24 cellular contexts compared by ENCODE assay signal in the genomic region with DNA sequence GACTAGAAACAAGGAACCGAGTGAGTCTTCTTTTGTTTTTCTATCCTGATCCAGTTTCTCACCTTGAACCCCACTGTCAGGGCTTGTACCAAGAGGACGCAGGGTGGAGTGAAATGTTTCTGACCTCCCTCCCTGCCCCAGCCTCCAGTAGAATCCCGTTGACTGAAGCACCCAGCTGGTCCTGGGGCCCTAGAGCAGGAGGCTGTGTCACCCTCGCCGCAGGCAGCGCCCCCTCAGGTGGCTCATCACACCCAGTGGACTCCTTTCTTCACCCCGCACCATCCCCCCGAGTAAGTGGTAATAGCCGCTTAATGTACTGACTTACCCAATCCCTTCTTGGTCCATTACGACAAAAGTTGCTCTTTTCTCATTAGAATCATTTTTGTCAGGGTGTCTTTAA. TPM values are rescaled to one million over a fixed set of nuclear protein-coding genes. Genes with fewer than 3 reads are reported as not detected.
DNase-seq lines count a peak whose midpoint lies in the region; ATAC-seq and TF ChIP-seq lines count a peak whose summit lies in the region.
"Had no signal": no experiment of that assay in that cellular context is flagged by ENCODE, and none has a peak within 500 bp of the region (broad histone marks: within the 10 kb centered on the region; RNA-seq: fewer than 3 reads in every experiment).

No MANE protein-coding gene starts in this region.

- no peaks in the 10 kb centered on the region for H3K9me3 Mint-ChIP-seq in activated CD8-positive, alpha-beta T cell treated with anti-CD3 and anti-CD28 coated beads, Interleukin-2, amount 10 ng/mL, durations not matched to agents 7 days and 5 days (ENCODE audit: insufficient read depth)
- no peaks in the 10 kb centered on the region for H3K9me3 Mint-ChIP-seq in activated CD8-positive, alpha-beta T cell treated with anti-CD3 and anti-CD28 coated beads for 36 hours
- H3K9me3 Mint-ChIP-seq in central memory CD8-positive, alpha-beta T cell: no peaks in the 10 kb centered on the region
- no peaks in the 10 kb centered on the region for H3K9me3 Mint-ChIP-seq in nephron progenitor cell
- H3K9me3 Mint-ChIP-seq: activated naive CD4-positive, alpha-beta T cell treated with anti-CD3 and anti-CD28 coated beads for 36 hours; activated T-cell treated with anti-CD3 and anti-CD28 coated beads, Interleukin-2, amount 50 U/mL, for 72 hours; memory B cell; T-helper 1 cell treated with Interleukin-12 subunit alpha and Interleukin-12 subunit beta and Interleukin-4 antibody, amounts not matched to agents 30 μg/mL and 1 μg/mL, for 36 hours had no signal

- peaks cover 12% of the 10 kb centered on the region for H3K36me3 Mint-ChIP-seq in activated CD8-positive, alpha-beta T cell treated with anti-CD3 and anti-CD28 coated beads, Interleukin-2, amount 10 ng/mL, durations not matched to agents 7 days and 5 days (ENCODE audit: low read depth)
- no peaks in the 10 kb centered on the region for H3K36me3 Mint-ChIP-seq in activated CD8-positive, alpha-beta T cell treated with anti-CD3 and anti-CD28 coated beads for 36 hours (ENCODE audit: low read depth)
- peaks cover 18% of the 10 kb centered on the region for H3K36me3 Mint-ChIP-seq in central memory CD8-positive, alpha-beta T cell (ENCODE audit: insufficient read depth)
- H3K36me3 Mint-ChIP-seq in nephron progenitor cell (ENCODE audit: low read depth): no peaks in the 10 kb centered on the region
- H3K36me3 Mint-ChIP-seq: memory B cell had no signal

- no peak overlapping the region for H3K4me3 Mint-ChIP-seq in activated CD8-positive, alpha-beta T cell treated with anti-CD3 and anti-CD28 coated beads, Interleukin-2, amount 10 ng/mL, durations not matched to agents 7 days and 5 days
- H3K4me3 Mint-ChIP-seq in activated CD8-positive, alpha-beta T cell treated with anti-CD3 and anti-CD28 coated beads for 36 hours: no peak overlapping the region
- no peak overlapping the region for H3K4me3 Mint-ChIP-seq in central memory CD8-positive, alpha-beta T cell
- no peak overlapping the region for H3K4me3 Mint-ChIP-seq in nephron progenitor cell
- H3K4me3 Mint-ChIP-seq: activated naive CD4-positive, alpha-beta T cell treated with anti-CD3 and anti-CD28 coated beads for 36 hours; activated T-cell treated with anti-CD3 and anti-CD28 coated beads, Interleukin-2, amount 50 U/mL, for 72 hours; B cell; memory B cell; T-helper 1 cell treated with Interleukin-12 subunit alpha and Interleukin-12 subunit beta and Interleukin-4 antibody, amounts not matched to agents 30 μg/mL and 1 μg/mL, for 36 hours had no signal

- peak; percentile 16 for DNase-seq in activated CD8-positive, alpha-beta T cell treated with anti-CD3 and anti-CD28 coated beads, Interleukin-2, amount 10 ng/mL, durations not matched to agents 7 days and 5 days
- DNase-seq in activated CD8-positive, alpha-beta T cell treated with anti-CD3 and anti-CD28 coated beads for 36 hours: no peak
- no peak for DNase-seq in central memory CD8-positive, alpha-beta T cell (ENCODE audit: low spot score in 2 of 2)
- DNase-seq in nephron progenitor cell: no peak
- no peak for DNase-seq in activated T-cell treated with anti-CD3 and anti-CD28 coated beads, Interleukin-2, amount 50 U/mL, for 1 hour
- no peak for DNase-seq in NCI-H748 (lab: John Stamatoyannopoulos, UW; ENCODE audit: unreplicated experiment)
- DNase-seq in stimulated activated CD4-positive, alpha-beta T cell treated with anti-CD3 and anti-CD28 coated beads, Interleukin-2, amount 100 ng/mL, for 48 hours: no peak
- DNase-seq: activated naive CD4-positive, alpha-beta T cell treated with anti-CD3 and anti-CD28 coated beads for 36 hours; activated T-cell treated with anti-CD3 and anti-CD28 coated beads, Interleukin-2, amount 50 U/mL, for 72 hours; foreskin fibroblast; GOT3; heart left ventricle; left cardiac atrium; NCI-H1092; NCI-H1694 treated with DMSO at 0.1 percent for 48 hours; NCI-H526 treated with DMSO at 0.1 percent for 48 hours; stimulated activated CD4-positive, alpha-beta T cell treated with anti-CD3 and anti-CD28 coated beads, Interleukin-4, amount 100 ng/mL, for 4 hours; stimulated activated naive CD4-positive, alpha-beta T cell; testis had no signal

- intact Hi-C loops in activated CD8-positive, alpha-beta T cell treated with anti-CD3 and anti-CD28 coated beads for 36 hours (cut with micrococcal nuclease): no loop called here

- TF ChIP-seq CTCF in activated CD8-positive, alpha-beta T cell treated with anti-CD3 and anti-CD28 coated beads for 36 hours (IDR thresholded peaks at IDR 0.05): no peak
- no peak for TF ChIP-seq CTCF in nephron progenitor cell (IDR thresholded peaks at IDR 0.05)

- H3K27ac Mint-ChIP-seq in activated CD8-positive, alpha-beta T cell treated with anti-CD3 and anti-CD28 coated beads, Interleukin-2, amount 10 ng/mL, durations not matched to agents 7 days and 5 days: peak overlapping the region; percentile 31
- no peak overlapping the region for H3K27ac Mint-ChIP-seq in activated CD8-positive, alpha-beta T cell treated with anti-CD3 and anti-CD28 coated beads for 36 hours
- H3K27ac Mint-ChIP-seq in central memory CD8-positive, alpha-beta T cell (ENCODE audit: low read depth): peak overlapping the region; percentile 13
- H3K27ac Mint-ChIP-seq in nephron progenitor cell: peak overlapping the region; percentile 57
- H3K27ac Mint-ChIP-seq: activated naive CD4-positive, alpha-beta T cell treated with anti-CD3 and anti-CD28 coated beads for 36 hours; activated T-cell treated with anti-CD3 and anti-CD28 coated beads, Interleukin-2, amount 50 U/mL, for 72 hours; B cell; memory B cell; T-helper 1 cell treated with Interleukin-12 subunit alpha and Interleukin-12 subunit beta and Interleukin-4 antibody, amounts not matched to agents 30 μg/mL and 1 μg/mL, for 36 hours had no signal

- CTCF ChIA-PET in activated CD8-positive, alpha-beta T cell treated with anti-CD3 and anti-CD28 coated beads, Interleukin-2, amount 10 ng/mL, durations not matched to agents 7 days and 5 days (lab: Charles Lee): no interaction called here
- CTCF ChIA-PET in activated CD8-positive, alpha-beta T cell treated with anti-CD3 and anti-CD28 coated beads for 36 hours (lab: Charles Lee): interaction anchor here (1.2 to 1.7 kb wide), 3 partner anchors 16 to 111 kb away, joined by 3 read pairs; no protein-coding TSS in a partner anchor

- peaks cover 20% of the 10 kb centered on the region for H3K4me1 Mint-ChIP-seq in activated CD8-positive, alpha-beta T cell treated with anti-CD3 and anti-CD28 coated beads, Interleukin-2, amount 10 ng/mL, durations not matched to agents 7 days and 5 days (ENCODE audit: low read depth)
- peaks cover 13% of the 10 kb centered on the region for H3K4me1 Mint-ChIP-seq in activated CD8-positive, alpha-beta T cell treated with anti-CD3 and anti-CD28 coated beads for 36 hours (ENCODE audit: low read depth)
- peaks cover 32% of the 10 kb centered on the region for H3K4me1 Mint-ChIP-seq in central memory CD8-positive, alpha-beta T cell
- H3K4me1 Mint-ChIP-seq in nephron progenitor cell: peaks cover 66% of the 10 kb centered on the region

- H3K27me3 Mint-ChIP-seq in activated CD8-positive, alpha-beta T cell treated with anti-CD3 and anti-CD28 coated beads, Interleukin-2, amount 10 ng/mL, durations not matched to agents 7 days and 5 days (ENCODE audit: low read depth): no peaks in the 10 kb centered on the region
- H3K27me3 Mint-ChIP-seq in activated CD8-positive, alpha-beta T cell treated with anti-CD3 and anti-CD28 coated beads for 36 hours: no peaks in the 10 kb centered on the region
- no peaks in the 10 kb centered on the region for H3K27me3 Mint-ChIP-seq in central memory CD8-positive, alpha-beta T cell
- H3K27me3 Mint-ChIP-seq in nephron progenitor cell (ENCODE audit: low read depth, poor library complexity): no peaks in the 10 kb centered on the region

- ATAC-seq in activated CD8-positive, alpha-beta T cell treated with anti-CD3 and anti-CD28 coated beads, Interleukin-2, amount 10 ng/mL, durations not matched to agents 7 days and 5 days: no peak
- ATAC-seq in activated CD8-positive, alpha-beta T cell treated with anti-CD3 and anti-CD28 coated beads for 36 hours: no peak
- ATAC-seq in central memory CD8-positive, alpha-beta T cell (replicated peaks; ENCODE audit: extremely low read depth, poor library complexity, severe bottlenecking): no peak
- ATAC-seq in GM19023 (IDR thresholded peaks at IDR 0.05; ENCODE audit: unreplicated experiment): no peak
- ATAC-seq: activated T-cell treated with anti-CD3 and anti-CD28 coated beads, Interleukin-2, amount 50 U/mL, for 72 hours; heart left ventricle; left cardiac atrium; right lobe of liver had no signal

- POLR2A ChIA-PET in activated CD8-positive, alpha-beta T cell treated with anti-CD3 and anti-CD28 coated beads, Interleukin-2, amount 10 ng/mL, durations not matched to agents 7 days and 5 days (lab: Charles Lee): no interaction called here
- POLR2A ChIA-PET in activated CD8-positive, alpha-beta T cell treated with anti-CD3 and anti-CD28 coated beads for 36 hours (lab: Charles Lee): no interaction called here

RNA-seq across cellular contexts. Expression of a gene that starts 53.8 kb away (rescaled TPM):
- total RNA-seq in activated CD8-positive, alpha-beta T cell treated with anti-CD3 and anti-CD28 coated beads, Interleukin-2, amount 10 ng/mL, durations not matched to agents 7 days and 5 days: 10 to 100 TPM; 17.4 to 19.9 TPM
- total RNA-seq in activated CD8-positive, alpha-beta T cell treated with anti-CD3 and anti-CD28 coated beads for 36 hours: 1 to 10 TPM; 6.4 to 6.6 TPM
